30 cellular contexts compared by ENCODE assay signal in genomic region chr5:32949571-32949970, GRCh38.
"Had no signal": no experiment of that assay in that cellular context is flagged by ENCODE, and none has a peak within 500 bp of the region (broad histone marks: within the 10 kb centered on the region; RNA-seq: fewer than 3 reads in every experiment).

No MANE protein-coding gene starts in this region.

- H3K36me3 Mint-ChIP-seq: activated naive CD4-positive, alpha-beta T cell treated with anti-CD3 and anti-CD28 coated beads, Interleukin-2, amount 50 U/mL, for 72 hours; natural killer cell treated with Interleukin-12 subunit alpha and Interleukin-12 subunit beta and Interleukin-15 and Interleukin-18, amount 100 ng/mL, for 72 hours; stimulated activated naive B cell treated with anti-CD40 and anti-IgM and Interleukin-4, amounts not matched to agents 10 μg/mL and 1 μg/mL and 100 μg/mL, for 72 hours had no signal

- H3K27me3 ChIP-seq: cardiac muscle cell, colonic mucosa, heart left ventricle, left lung, right lobe of liver, stomach, thyroid gland, upper lobe of right lung had no signal

- H3K4me3 ChIP-seq: cardiac muscle cell, colonic mucosa, dorsolateral prefrontal cortex, heart left ventricle, left lung, lower lobe of right lung, mucosa of descending colon, right lobe of liver, skin epidermis, stomach, thyroid gland, upper lobe of right lung had no signal

- H3K9me3 ChIP-seq: colonic mucosa, heart left ventricle, left lung, lower lobe of right lung, mucosa of descending colon, right lobe of liver, thyroid gland, upper lobe of right lung had no signal

- H3K4me3 Mint-ChIP-seq: activated CD4-positive, alpha-beta T cell treated with anti-CD3 and anti-CD28 coated beads for 36 hours; activated T-cell treated with anti-CD3 and anti-CD28 coated beads, Interleukin-2, amount 50 U/mL, for 72 hours; natural killer cell treated with Interleukin-12 subunit alpha and Interleukin-12 subunit beta and Interleukin-15 and Interleukin-18, amount 100 ng/mL, for 72 hours; stimulated activated naive B cell treated with anti-CD40 and anti-IgM and Interleukin-4, amounts not matched to agents 10 μg/mL and 1 μg/mL and 100 μg/mL, for 72 hours; T-helper 2 cell treated with Interferon-gamma antibody and Interleukin-4, amounts not matched to agents 5 μg/mL and 100 μg/mL, for 36 hours had no signal

- H3K36me3 ChIP-seq: cardiac muscle cell, colonic mucosa, heart left ventricle, left lung, lower lobe of right lung, right lobe of liver, stomach, thyroid gland, upper lobe of right lung had no signal

- H3K9me3 Mint-ChIP-seq: activated T-cell treated with anti-CD3 and anti-CD28 coated beads, Interleukin-2, amount 50 U/mL, for 72 hours; stimulated activated naive B cell treated with anti-CD40 and anti-IgM and Interleukin-4, amounts not matched to agents 10 μg/mL and 1 μg/mL and 100 μg/mL, for 72 hours; T-helper 2 cell treated with Interferon-gamma antibody and Interleukin-4, amounts not matched to agents 5 μg/mL and 100 μg/mL, for 36 hours had no signal

- H3K27ac ChIP-seq: cardiac muscle cell, colonic mucosa, dorsolateral prefrontal cortex, heart left ventricle, left lung, lower lobe of right lung, right lobe of liver, skin epidermis, stomach, thyroid gland, upper lobe of right lung had no signal

- ATAC-seq: activated CD4-positive, alpha-beta T cell treated with anti-CD3 and anti-CD28 coated beads for 36 hours; activated naive CD4-positive, alpha-beta T cell treated with anti-CD3 and anti-CD28 coated beads, Interleukin-2, amount 50 U/mL, for 72 hours; activated T-cell treated with anti-CD3 and anti-CD28 coated beads, Interleukin-2, amount 50 U/mL, for 72 hours; heart left ventricle; left lung; lower lobe of right lung; mucosa of descending colon; natural killer cell treated with Interleukin-12 subunit alpha and Interleukin-12 subunit beta and Interleukin-15 and Interleukin-18, amount 100 ng/mL, for 72 hours; right lobe of liver; stimulated activated naive B cell treated with anti-CD40 and anti-IgM and Interleukin-4, amounts not matched to agents 10 μg/mL and 1 μg/mL and 100 μg/mL, for 72 hours; upper lobe of right lung had no signal

- H3K4me1 Mint-ChIP-seq: activated CD4-positive, alpha-beta T cell treated with anti-CD3 and anti-CD28 coated beads for 36 hours; stimulated activated naive B cell treated with anti-CD40 and anti-IgM and Interleukin-4, amounts not matched to agents 10 μg/mL and 1 μg/mL and 100 μg/mL, for 72 hours had no signal

- DNase-seq: activated CD4-positive, alpha-beta T cell treated with anti-CD3 and anti-CD28 coated beads for 36 hours; activated CD4-positive, alpha-beta T cell treated with anti-CD3 and anti-CD28 coated beads, Interleukin-2, amount 50 U/mL, for 4 hours; activated CD4-positive, CD25-positive, alpha-beta regulatory T cell; activated naive CD4-positive, alpha-beta T cell; activated T-cell treated with anti-CD3 and anti-CD28 coated beads for 4 hours; activated T-cell treated with anti-CD3 and anti-CD28 coated beads, Interleukin-2, amount 50 U/mL, for 72 hours; cerebellar nuclear complex; colonic mucosa; dorsolateral prefrontal cortex; effector memory CD4-positive, alpha-beta T cell; erythroblast; heart left ventricle; kidney glomerular epithelial cell; left lung; lower lobe of right lung; mesendoderm; mucosa of descending colon; posterior cingulate gyrus; right lobe of liver; stimulated activated CD4-positive, alpha-beta T cell treated with anti-CD3 and anti-CD28 coated beads, Interleukin-4, amount 100 ng/mL, for 24 hours; stimulated activated naive B cell treated with anti-CD40 and anti-IgM and Interleukin-4, amounts not matched to agents 10 μg/mL and 1 μg/mL and 100 μg/mL, for 72 hours; stomach; T-helper 1 cell; thyroid gland; upper lobe of right lung had no signal

- H3K4me1 ChIP-seq: colonic mucosa, left lung, lower lobe of right lung, right lobe of liver, stomach, upper lobe of right lung had no signal

- H3K27ac Mint-ChIP-seq: activated CD4-positive, alpha-beta T cell treated with anti-CD3 and anti-CD28 coated beads for 36 hours; activated naive CD4-positive, alpha-beta T cell treated with anti-CD3 and anti-CD28 coated beads, Interleukin-2, amount 50 U/mL, for 72 hours; activated T-cell treated with anti-CD3 and anti-CD28 coated beads, Interleukin-2, amount 50 U/mL, for 72 hours; natural killer cell treated with Interleukin-12 subunit alpha and Interleukin-12 subunit beta and Interleukin-15 and Interleukin-18, amount 100 ng/mL, for 72 hours; stimulated activated naive B cell treated with anti-CD40 and anti-IgM and Interleukin-4, amounts not matched to agents 10 μg/mL and 1 μg/mL and 100 μg/mL, for 72 hours; T-helper 2 cell treated with Interferon-gamma antibody and Interleukin-4, amounts not matched to agents 5 μg/mL and 100 μg/mL, for 36 hours had no signal
